ENCODE assay signal across 24 cellular contexts in the genomic region with DNA sequence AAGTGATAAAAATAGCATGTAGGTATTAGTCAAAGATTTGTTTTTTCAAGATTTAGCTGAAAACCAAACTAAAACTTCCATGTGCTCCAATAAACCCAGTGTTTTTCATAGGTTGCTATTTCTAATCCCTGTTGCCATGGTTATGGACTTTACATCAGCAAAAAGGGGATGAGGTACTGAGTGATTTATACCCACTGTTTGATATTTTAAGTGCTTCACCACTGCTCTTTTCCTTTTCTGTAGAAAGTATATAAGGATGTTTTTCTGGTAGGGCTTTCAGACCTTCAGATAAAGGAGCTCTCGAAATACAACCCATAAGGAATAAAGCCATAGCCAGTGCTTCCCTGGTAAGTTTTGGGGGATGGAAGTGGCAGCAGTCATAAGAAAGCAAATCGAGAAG. TPM values are rescaled to one million over a fixed set of nuclear protein-coding genes. Genes with fewer than 3 reads are reported as not detected.
DNase-seq lines count a peak whose midpoint lies in the region; ATAC-seq and TF ChIP-seq lines count a peak whose summit lies in the region.
"Had no signal": no experiment of that assay in that cellular context is flagged by ENCODE, and none has a peak within 500 bp of the region (broad histone marks: within the 10 kb centered on the region; RNA-seq: fewer than 3 reads in every experiment).

A gene with protein sequence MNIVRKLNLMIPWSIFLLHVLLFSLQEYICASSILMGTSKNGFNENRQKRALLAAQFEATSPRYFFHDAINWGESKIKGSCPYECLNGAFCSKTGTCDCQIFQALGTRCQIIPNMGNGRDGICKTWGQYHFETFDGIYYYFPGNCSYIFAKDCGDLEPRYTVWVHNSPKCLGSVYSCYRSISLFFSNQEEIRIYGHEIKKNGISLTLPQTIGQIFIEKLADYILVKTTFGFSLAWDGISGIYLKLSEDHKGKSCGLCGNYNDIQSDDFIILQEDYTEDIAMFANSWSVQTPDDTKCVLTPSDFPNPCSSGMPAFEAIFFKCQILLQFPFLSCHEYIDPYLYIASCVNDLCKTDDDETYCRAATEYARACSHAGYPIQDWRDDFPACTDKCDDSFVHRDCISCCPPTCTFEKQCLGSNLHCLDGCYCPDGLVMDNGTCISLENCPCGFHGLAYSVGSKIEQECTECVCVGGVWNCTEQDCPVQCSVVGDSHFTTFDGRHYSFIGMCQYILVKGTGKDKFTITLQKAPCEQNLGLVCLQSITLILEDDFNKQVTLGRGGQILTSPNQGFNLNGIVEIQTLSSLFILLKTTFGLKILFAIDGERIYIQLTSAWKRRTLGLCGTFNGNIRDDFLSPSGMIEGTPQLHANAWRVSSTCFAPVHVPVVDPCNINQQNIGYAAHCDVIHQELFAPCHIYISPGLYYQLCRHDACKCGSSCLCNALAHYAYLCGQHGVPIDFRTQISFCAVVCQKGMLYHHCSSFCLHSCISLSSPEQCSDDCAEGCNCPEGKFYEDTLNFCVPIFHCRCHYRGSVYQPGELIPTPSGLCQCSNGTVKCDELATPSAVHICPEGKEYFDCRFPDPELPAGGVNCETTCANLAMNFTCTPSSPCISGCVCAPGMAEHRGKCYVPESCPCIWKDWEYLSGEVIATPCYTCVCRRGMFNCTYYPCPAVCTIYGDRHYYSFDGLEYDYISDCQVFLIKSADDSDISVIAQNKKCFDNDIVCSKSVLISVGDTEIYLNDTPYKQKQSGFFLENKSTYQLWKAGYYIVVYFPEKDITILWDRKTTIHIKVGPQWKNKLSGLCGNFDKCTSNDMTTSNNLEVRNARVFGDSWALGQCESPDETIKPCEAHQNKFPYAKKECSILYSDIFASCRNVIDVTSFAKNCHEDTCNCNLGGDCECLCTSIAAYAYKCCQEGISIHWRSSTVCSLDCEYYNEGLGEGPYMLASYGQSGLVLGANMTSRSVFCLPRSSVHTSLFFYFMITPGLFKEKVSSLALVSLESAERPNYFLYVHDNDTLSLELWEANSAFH (N-terminal part only) (plus strand): TSS at position 279 of the 400 bp plus-strand sequence. CDS start 109,895 bp downstream, outside the sequence.

- H3K4me1 ChIP-seq in GM23338 (ENCODE audit: insufficient read depth) = no peaks in the 10 kb centered on the region
- H3K4me1 ChIP-seq: upper lobe of right lung had no signal

- no peak within 1 kb of the TSS for H3K9ac ChIP-seq in neural cell (ENCODE audit: low read length)

- H3F3A ChIP-seq in GM23338 (replicated peaks; ENCODE audit: low read depth) (no peaks in the 10 kb centered on the region), neural cell (ENCODE audit: insufficient read depth, low read length, poor library complexity, severe bottlenecking) (no peaks in the 10 kb centered on the region)

- H4K20me1 ChIP-seq in GM23338 (replicated peaks; ENCODE audit: insufficient read depth) = no peaks in the 10 kb centered on the region
- H4K20me1 ChIP-seq in neural cell (ENCODE audit: insufficient read depth) = no peaks in the 10 kb centered on the region

- no peak within 1 kb of the TSS for H3K4me3 Mint-ChIP-seq in GM23338
- H3K4me3 Mint-ChIP-seq: activated CD4-positive, alpha-beta T cell treated with anti-CD3 and anti-CD28 coated beads, Interleukin-2, amount 10 ng/mL, durations not matched to agents 24 days and 14 days; activated naive CD4-positive, alpha-beta T cell treated with anti-CD3 and anti-CD28 coated beads, Interleukin-2, amount 50 U/mL, for 24 hours had no signal

- H3K27ac Mint-ChIP-seq in GM23338 = no peak within 1 kb of the TSS
- H3K27ac Mint-ChIP-seq: activated CD4-positive, alpha-beta T cell treated with anti-CD3 and anti-CD28 coated beads, Interleukin-2, amount 10 ng/mL, durations not matched to agents 24 days and 14 days; activated naive CD4-positive, alpha-beta T cell treated with anti-CD3 and anti-CD28 coated beads, Interleukin-2, amount 50 U/mL, for 24 hours had no signal

- peaks cover 2% of the 10 kb centered on the region; the same call in 1 of the 3 replicates for H3K4me1 Mint-ChIP-seq in GM23338
- H3K4me1 Mint-ChIP-seq: activated CD4-positive, alpha-beta T cell treated with anti-CD3 and anti-CD28 coated beads, Interleukin-2, amount 10 ng/mL, durations not matched to agents 24 days and 14 days; activated naive CD4-positive, alpha-beta T cell treated with anti-CD3 and anti-CD28 coated beads, Interleukin-2, amount 50 U/mL, for 24 hours had no signal

- H3K4me3 ChIP-seq in GM23338 (no peak within 1 kb of the TSS), dorsolateral prefrontal cortex (peak within 1 kb of the TSS in 9 of 59 donors; percentile 0 to 36 (median 20)), neural cell (ENCODE audit: low read length) (no peak within 1 kb of the TSS)
- H3K4me3 ChIP-seq: smooth muscle cell, upper lobe of right lung had no signal

- H3K9me3 ChIP-seq in neural cell (ENCODE audit: low read length) = no peaks in the 10 kb centered on the region
- H3K9me3 ChIP-seq: upper lobe of right lung had no signal

- H3K27me3 ChIP-seq in GM23338 (ENCODE audit: insufficient read depth) (no peaks in the 10 kb centered on the region), dorsolateral prefrontal cortex (no peaks in the 10 kb centered on the region), neural cell (ENCODE audit: insufficient read depth, low read depth, low read length) (no peaks in the 10 kb centered on the region)
- H3K27me3 ChIP-seq: foreskin keratinocyte, upper lobe of right lung had no signal

- TF ChIP-seq EP300 in neural cell (conservative IDR thresholded peaks at IDR 0.05; ENCODE audit: poor library complexity, severe bottlenecking) = no peak

- H3K36me3 Mint-ChIP-seq in GM23338 (ENCODE audit: low read depth) = no peaks in the 10 kb centered on the region
- H3K36me3 Mint-ChIP-seq: activated naive CD4-positive, alpha-beta T cell treated with anti-CD3 and anti-CD28 coated beads, Interleukin-2, amount 50 U/mL, for 24 hours had no signal

- H2AFZ ChIP-seq in GM23338 = peak within 1 kb of the TSS; percentile 72; the same call in 1 of the 2 replicates
- H2AFZ ChIP-seq in neural cell (ENCODE audit: low read depth, low read length) = no peak within 1 kb of the TSS

- H3K79me2 ChIP-seq in GM23338 (replicated peaks; ENCODE audit: insufficient read depth) (no peaks in the 10 kb centered on the region), neural cell (replicated peaks; ENCODE audit: insufficient read depth, low read length) (no peaks in the 10 kb centered on the region)

- no peak for TF ChIP-seq RAD21 in neural cell (conservative IDR thresholded peaks at IDR 0.05)

- no peaks in the 10 kb centered on the region for H3K27me3 Mint-ChIP-seq in GM23338 (ENCODE audit: insufficient read depth, low read depth, poor library complexity)
- H3K27me3 Mint-ChIP-seq: activated CD4-positive, alpha-beta T cell treated with anti-CD3 and anti-CD28 coated beads, Interleukin-2, amount 10 ng/mL, durations not matched to agents 24 days and 14 days; activated naive CD4-positive, alpha-beta T cell treated with anti-CD3 and anti-CD28 coated beads, Interleukin-2, amount 50 U/mL, for 24 hours had no signal

- no peak for ATAC-seq in GM23338
- ATAC-seq in left ventricle myocardium superior = no peak
- ATAC-seq: foreskin keratinocyte, upper lobe of right lung had no signal

- no peaks in the 10 kb centered on the region for H3K36me3 ChIP-seq in GM23338 (ENCODE audit: insufficient read depth)
- H3K36me3 ChIP-seq in neural cell (ENCODE audit: insufficient read depth, low read length) = no peaks in the 10 kb centered on the region
- H3K36me3 ChIP-seq: upper lobe of right lung had no signal

- H3K27ac ChIP-seq in GM23338 (ENCODE audit: low read depth) (no peak within 1 kb of the TSS), dorsolateral prefrontal cortex (peak within 1 kb of the TSS in 55 of 59 donors; percentile 2 to 87 (median 62)), neural cell (ENCODE audit: low read length) (peak within 1 kb of the TSS; percentile 52)
- H3K27ac ChIP-seq: foreskin keratinocyte, upper lobe of right lung, VCaP had no signal

- no peaks in the 10 kb centered on the region for H3K9me3 Mint-ChIP-seq in GM23338
- H3K9me3 Mint-ChIP-seq: activated CD4-positive, alpha-beta T cell treated with anti-CD3 and anti-CD28 coated beads, Interleukin-2, amount 10 ng/mL, durations not matched to agents 24 days and 14 days; activated naive CD4-positive, alpha-beta T cell treated with anti-CD3 and anti-CD28 coated beads, Interleukin-2, amount 50 U/mL, for 24 hours had no signal

- H3K9me2 ChIP-seq in GM23338 (ENCODE audit: insufficient read depth) (no peaks in the 10 kb centered on the region), neural cell (ENCODE audit: insufficient read depth, low read length) (no peaks in the 10 kb centered on the region)

- no peak within 1 kb of the TSS for H3K4me2 ChIP-seq in GM23338
- no peak within 1 kb of the TSS for H3K4me2 ChIP-seq in neural cell (ENCODE audit: low read length)
- H3K4me2 ChIP-seq: smooth muscle cell had no signal

- DNase-seq in GM23338 (ENCODE audit: low spot score) (no peak), M059J (ENCODE audit: low read depth) (peak; percentile 26), dorsolateral prefrontal cortex (no peak), H4 (ENCODE audit: low spot score) (no peak), left ventricle myocardium superior (no peak), NCI-H1436 (lab: John Stamatoyannopoulos, UW) (no peak)
- DNase-seq in effector CD4-positive, alpha-beta T cell = no peak
- DNase-seq: activated CD4-positive, alpha-beta T cell treated with anti-CD3 and anti-CD28 coated beads, Interleukin-2, amount 10 ng/mL, durations not matched to agents 24 days and 14 days; aorta; DMS79; erythroblast; foreskin keratinocyte; GF-D8; hippocampal formation; NCI-H187 treated with DMSO at 0.1 percent for 48 hours; NCI-H345; NCI-H748 treated with DMSO at 0.1 percent for 48 hours; RPMI8226; stimulated activated CD4-positive, alpha-beta T cell treated with anti-CD3 and anti-CD28 coated beads, Interleukin-2, amount 100 ng/mL, for 24 hours; upper lobe of right lung had no signal

- intact Hi-C loops in dorsolateral prefrontal cortex (cut with DNase I) (no loop called here), left ventricle myocardium superior (cut with micrococcal nuclease) (no loop called here)

- TF ChIP-seq CTCF in GM23338 (conservative IDR thresholded peaks at IDR 0.05; ENCODE audit: low read depth in 2 of 2) (no peak), dorsolateral prefrontal cortex (IDR thresholded peaks at IDR 0.05 in 54 of 56, conservative IDR thresholded peaks at IDR 0.05 in 2 of 56; ENCODE audit: low read depth in 1 of 56, partially characterized antibody in 56 of 56) (no peak), neural cell (IDR thresholded peaks at IDR 0.05; ENCODE audit: poor library complexity, severe bottlenecking) (no peak)

TF ChIP-seq in GM23338, 12 proteins besides CTCF, POLR2A, EP300 and RAD21 (continues in another document):
- no peak for TF ChIP-seq NANOG (IDR thresholded peaks at IDR 0.05; ENCODE audit: borderline replicate concordance)

RNA-seq across cellular contexts. Expression of the gene that starts here (rescaled TPM):
- 0.35 and 0.66 TPM in 2 replicates for total RNA-seq in GM23338 (2014; rRNA removed; shearing (Covaris generic))
- polyA plus RNA-seq in GM23338 (2016; fragmentation: Nextera tagmentation; extraction: Ambion mirVana) (0.36 and 0.80 TPM in 2 replicates), neural cell (0.33 and 0.88 TPM in 2 replicates)
- total RNA-seq in M059J (2014; rRNA removed; shearing (Covaris generic)) = 0.15 and 0.71 TPM in 2 replicates
- total RNA-seq in dorsolateral prefrontal cortex (10 to 100 TPM in 8 of 120 experiments, 1 to 10 TPM in 111, under 1 TPM in 1; 0.79 to 16.0 (median 5.6) TPM), left ventricle myocardium superior (0.27 TPM)
- 0.23 and 0.24 TPM in 2 replicates for polyA minus RNA-seq in neural cell
- 0.02 and 0.17 TPM in 2 replicates for total RNA-seq in H4 (2014; rRNA removed; shearing (Covaris generic))
- total RNA-seq: activated CD4-positive, alpha-beta T cell treated with anti-CD3 and anti-CD28 coated beads, Interleukin-2, amount 10 ng/mL, durations not matched to agents 24 days and 14 days; foreskin keratinocyte had no signal
- polyA plus RNA-seq: foreskin keratinocyte, smooth muscle cell had no signal

Comparison
In these comparisons a context has a peak if more than half of its experiments do, and no peak if none do; other contexts are left out.
1. Peak in DNase-seq in M059J; RNA of the gene not detected or under 1 TPM.